In genomic region chr6:48109902-48110301, GRCh38 we compare ENCODE assay signal across 1 cellular context.
TF ChIP-seq lines count a peak whose summit lies in the region.

No MANE protein-coding gene starts in this region.

TF ChIP-seq in HCT116, 20 proteins besides CTCF, POLR2A, EP300 and RAD21:
- TF ChIP-seq FOSL1 (IDR thresholded peaks at IDR 0.05; ENCODE audit: low read depth) (no peak), ZNF274 (IDR thresholded peaks at IDR 0.05; ENCODE audit: low read depth, low read length) (no peak), EGR1 (IDR thresholded peaks at IDR 0.05; ENCODE audit: low read depth) (no peak), CBX3 (IDR thresholded peaks at IDR 0.05; ENCODE audit: low read depth) (no peak), ZFX (IDR thresholded peaks at IDR 0.05) (no peak), YY1 (IDR thresholded peaks at IDR 0.05; ENCODE audit: extremely low read depth, insufficient replicate concordance, low read depth, low read length) (no peak), JUND (IDR thresholded peaks at IDR 0.05) (no peak), EZH2 (IDR thresholded peaks at IDR 0.05) (no peak), POLR2AphosphoS5 (IDR thresholded peaks at IDR 0.05; ENCODE audit: low read depth, low read length) (no peak), EZH2phosphoT487 (IDR thresholded peaks at IDR 0.05; ENCODE audit: borderline replicate concordance) (no peak), SIN3A (IDR thresholded peaks at IDR 0.05; ENCODE audit: low read depth) (no peak), ZBTB33 (IDR thresholded peaks at IDR 0.05; ENCODE audit: extremely low read depth, insufficient replicate concordance, low read length) (no peak), REST (IDR thresholded peaks at IDR 0.05; ENCODE audit: low read depth) (no peak), SP1 (IDR thresholded peaks at IDR 0.05; ENCODE audit: low read depth) (no peak)
- TF ChIP-seq, protein P1, sequence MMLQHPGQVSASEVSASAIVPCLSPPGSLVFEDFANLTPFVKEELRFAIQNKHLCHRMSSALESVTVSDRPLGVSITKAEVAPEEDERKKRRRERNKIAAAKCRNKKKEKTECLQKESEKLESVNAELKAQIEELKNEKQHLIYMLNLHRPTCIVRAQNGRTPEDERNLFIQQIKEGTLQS (IDR thresholded peaks at IDR 0.05) = no peak
- TF ChIP-seq, protein P2, sequence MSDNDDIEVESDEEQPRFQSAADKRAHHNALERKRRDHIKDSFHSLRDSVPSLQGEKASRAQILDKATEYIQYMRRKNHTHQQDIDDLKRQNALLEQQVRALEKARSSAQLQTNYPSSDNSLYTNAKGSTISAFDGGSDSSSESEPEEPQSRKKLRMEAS (IDR thresholded peaks at IDR 0.05) = no peak
